ENCODE assay signal across 19 cellular contexts in genomic region chr3:53803816-53804545, GRCh38. TPM values are rescaled to one million over a fixed set of nuclear protein-coding genes. Genes with fewer than 3 reads are reported as not detected.
DNase-seq lines count a peak whose midpoint lies in the region; ATAC-seq, FAIRE-seq and TF ChIP-seq lines count a peak whose summit lies in the region.
"Had no signal": no experiment of that assay in that cellular context is flagged by ENCODE, and none has a peak within 500 bp of the region (broad histone marks: within the 10 kb centered on the region; RNA-seq: fewer than 3 reads in every experiment).

No MANE protein-coding gene starts in this region.

- H3K27me3 Mint-ChIP-seq in glutamatergic neuron (ENCODE audit: unreplicated experiment), result peaks cover 8% of the 10 kb centered on the region
- H3K27me3 Mint-ChIP-seq: activated CD8-positive, alpha-beta memory T cell treated with anti-CD3 and anti-CD28 coated beads, Interleukin-2, amount 10 ng/mL, durations not matched to agents 7 days and 5 days had no signal

- in situ Hi-C loops in ACHN (cut with HindIII; ENCODE audit: low pct_ligation_motif_present, low pct_unique_long_range_greater_than_20kb, low sequenced_read_pairs), result no loop called here

- peaks cover 13% of the 10 kb centered on the region for H3K4me1 Mint-ChIP-seq in glutamatergic neuron (ENCODE audit: low read depth, unreplicated experiment)
- H3K4me1 Mint-ChIP-seq: activated CD8-positive, alpha-beta memory T cell treated with anti-CD3 and anti-CD28 coated beads, Interleukin-2, amount 10 ng/mL, durations not matched to agents 7 days and 5 days; CD4-positive, alpha-beta memory T cell had no signal

- peak; percentile 55 for DNase-seq in DMS79 treated with DMSO at 0.1 percent for 48 hours (lab: John Stamatoyannopoulos, UW)
- DNase-seq in RPMI8226, result peak; percentile 27
- DNase-seq in glutamatergic neuron, result peak; percentile 15
- peak; percentile 57 for DNase-seq in renal cortical epithelial cell (ENCODE audit: low read depth)
- DNase-seq in ACHN, result no peak
- no peak for DNase-seq in D721Med (ENCODE audit: insufficient read length, low spot score)
- DNase-seq: activated CD4-positive, CD25-positive, alpha-beta regulatory T cell treated with anti-CD3 and anti-CD28 coated beads, Interleukin-2, amount 50 U/mL, for 72 hours; activated CD8-positive, alpha-beta memory T cell treated with anti-CD3 and anti-CD28 coated beads, Interleukin-2, amount 10 ng/mL, durations not matched to agents 7 days and 5 days; CD4-positive, alpha-beta memory T cell; central memory CD4-positive, alpha-beta T cell; effector memory CD8-positive, alpha-beta T cell; hippocampal formation; NCI-H774; T-helper 9 cell had no signal

- H3K9me3 Mint-ChIP-seq in glutamatergic neuron (ENCODE audit: unreplicated experiment), result peaks cover 2% of the 10 kb centered on the region
- H3K9me3 Mint-ChIP-seq: activated T-helper 2 cell treated with anti-CD3 and anti-CD28 coated beads, Interferon-gamma antibody, Interleukin-2, Interleukin-4, amounts not matched to agents 10 μg/mL and 5 μg/mL and 100 μg/mL, durations not matched to agents 14 hours and 24 hours and 36 hours; CD4-positive, alpha-beta memory T cell; effector memory CD8-positive, alpha-beta T cell; mesothelial cell of epicardium had no signal

- no peak for FAIRE-seq in D721Med (lab: Jason Lieb, UNC)
- FAIRE-seq: K562 had no signal

- H3K27ac Mint-ChIP-seq in glutamatergic neuron (ENCODE audit: unreplicated experiment), result no peak overlapping the region
- H3K27ac Mint-ChIP-seq: activated CD8-positive, alpha-beta memory T cell treated with anti-CD3 and anti-CD28 coated beads, Interleukin-2, amount 10 ng/mL, durations not matched to agents 7 days and 5 days; activated T-helper 2 cell treated with anti-CD3 and anti-CD28 coated beads, Interferon-gamma antibody, Interleukin-2, Interleukin-4, amounts not matched to agents 10 μg/mL and 5 μg/mL and 100 μg/mL, durations not matched to agents 14 hours and 24 hours and 36 hours; CD4-positive, alpha-beta memory T cell; effector memory CD8-positive, alpha-beta T cell; mesothelial cell of epicardium had no signal

- ATAC-seq in GM21619 (IDR thresholded peaks at IDR 0.05; ENCODE audit: unreplicated experiment), result no peak
- ATAC-seq in GM18502 (IDR thresholded peaks at IDR 0.05; ENCODE audit: poor library complexity, unreplicated experiment), result no peak
- ATAC-seq: activated CD8-positive, alpha-beta memory T cell treated with anti-CD3 and anti-CD28 coated beads, Interleukin-2, amount 10 ng/mL, durations not matched to agents 7 days and 5 days; effector memory CD8-positive, alpha-beta T cell had no signal

- no peak overlapping the region for H3K4me3 Mint-ChIP-seq in glutamatergic neuron (ENCODE audit: unreplicated experiment)
- H3K4me3 Mint-ChIP-seq: activated CD8-positive, alpha-beta memory T cell treated with anti-CD3 and anti-CD28 coated beads, Interleukin-2, amount 10 ng/mL, durations not matched to agents 7 days and 5 days; CD4-positive, alpha-beta memory T cell; effector memory CD8-positive, alpha-beta T cell; mesothelial cell of epicardium had no signal

- H3K36me3 Mint-ChIP-seq in glutamatergic neuron (ENCODE audit: unreplicated experiment), result no peaks in the 10 kb centered on the region
- H3K36me3 Mint-ChIP-seq: activated CD8-positive, alpha-beta memory T cell treated with anti-CD3 and anti-CD28 coated beads, Interleukin-2, amount 10 ng/mL, durations not matched to agents 7 days and 5 days; CD4-positive, alpha-beta memory T cell; mesothelial cell of epicardium had no signal

- TF ChIP-seq CTCF in glutamatergic neuron (IDR thresholded peaks at IDR 0.05; ENCODE audit: partially characterized antibody, unreplicated experiment), result no peak
- no peak for TF ChIP-seq CTCF in D721Med (IDR thresholded peaks at IDR 0.05; ENCODE audit: insufficient read depth, missing control alignments)

RNA-seq across cellular contexts. Expression of gene CHDH, which starts 42.2 kb away (rescaled TPM):
- total RNA-seq in glutamatergic neuron (ENCODE audit: unreplicated experiment) (0.61 TPM), renal cortical epithelial cell (4.9 and 5.2 TPM in 2 replicates)

RNA-seq across cellular contexts. Expression of gene IL17RB, which starts 42.4 kb away (rescaled TPM):
- total RNA-seq in glutamatergic neuron (ENCODE audit: unreplicated experiment), result 0.78 TPM
- 1.4 and 10.9 TPM in 2 replicates for total RNA-seq in renal cortical epithelial cell

Comparison
In these comparisons a context has a peak if more than half of its experiments do, and no peak if none do; other contexts are left out.
1. DNase-seq: peak in DMS79 treated with DMSO at 0.1 percent for 48 hours (single experiment), RPMI8226 (single experiment), glutamatergic neuron (single experiment) and renal cortical epithelial cell (single experiment); none in ACHN (single experiment) and D721Med (single experiment).